In genomic region chr1:112704908-112705627, GRCh38 we compare ENCODE assay signal across 1 cellular context.
TF ChIP-seq lines count a peak whose summit lies in the region.

No MANE protein-coding gene starts in this region.

TF ChIP-seq in HepG2, 621 proteins besides CTCF, POLR2A, EP300 and RAD21 (continued from another document and continues in another):
- TF ChIP-seq BCLAF1 (IDR thresholded peaks at IDR 0.05) = no peak
- no peak for TF ChIP-seq ZNF33B (CRISPR knock-in tag; IDR thresholded peaks at IDR 0.05)
- no peak; the same call in 2 of the 3 replicates for TF ChIP-seq MXI1 (IDR thresholded peaks at IDR 0.05; ENCODE audit: borderline replicate concordance, low read depth, low read length)
- TF ChIP-seq NCOA2 (CRISPR knock-in tag; IDR thresholded peaks at IDR 0.05) = 0 out of 2 replicates have a peak, but pooled peaks have one; percentile 33
- 0 out of 2 replicates have a peak, but pooled peaks have one; percentile 58 for TF ChIP-seq NRL (CRISPR knock-in tag; IDR thresholded peaks at IDR 0.05; ENCODE audit: borderline replicate concordance)
- no peak; the same call in 1 of the 2 replicates for TF ChIP-seq SIN3A (IDR thresholded peaks at IDR 0.05; ENCODE audit: borderline replicate concordance, low read depth, low read length)
- no peak for TF ChIP-seq EEA1 (CRISPR knock-in tag; IDR thresholded peaks at IDR 0.05; ENCODE audit: borderline replicate concordance)
- 0 out of 2 replicates have a peak, but pooled peaks have one; percentile 3 for TF ChIP-seq ZSCAN31 (CRISPR knock-in tag; IDR thresholded peaks at IDR 0.05; ENCODE audit: low read depth)
- TF ChIP-seq WIZ (CRISPR knock-in tag; IDR thresholded peaks at IDR 0.05) = no peak
- TF ChIP-seq REL (CRISPR knock-in tag; conservative IDR thresholded peaks at IDR 0.05) = no peak
- TF ChIP-seq ZNF607 (CRISPR knock-in tag; IDR thresholded peaks at IDR 0.05; ENCODE audit: borderline replicate concordance) = 0 out of 2 replicates have a peak, but pooled peaks have one; percentile 25
- TF ChIP-seq BCL6 (CRISPR knock-in tag; IDR thresholded peaks at IDR 0.05) = no peak
- TF ChIP-seq RFXANK (CRISPR knock-in tag; IDR thresholded peaks at IDR 0.05) = no peak
- no peak for TF ChIP-seq ATRX (CRISPR knock-in tag; IDR thresholded peaks at IDR 0.05; ENCODE audit: borderline replicate concordance)
- TF ChIP-seq ARNT (IDR thresholded peaks at IDR 0.05) = no peak
- TF ChIP-seq ZNF496 (CRISPR knock-in tag; IDR thresholded peaks at IDR 0.05; ENCODE audit: insufficient replicate concordance) = no peak
- TF ChIP-seq FOXJ3 (CRISPR knock-in tag; IDR thresholded peaks at IDR 0.05; ENCODE audit: borderline replicate concordance) = no peak
- no peak for TF ChIP-seq CREBL2 (CRISPR knock-in tag; IDR thresholded peaks at IDR 0.05; ENCODE audit: borderline replicate concordance)
- TF ChIP-seq AGO2 (optimal IDR thresholded peaks at IDR 0.05; ENCODE audit: low read depth, low read length) = peak; percentile 31
- TF ChIP-seq ZNF121 (CRISPR knock-in tag; IDR thresholded peaks at IDR 0.05) = no peak
- peak; percentile 71 for TF ChIP-seq TGIF2 (CRISPR knock-in tag; IDR thresholded peaks at IDR 0.05)
- TF ChIP-seq RXRA (CRISPR knock-in tag; IDR thresholded peaks at IDR 0.05) = no peak
- TF ChIP-seq ZNF777 (CRISPR knock-in tag; IDR thresholded peaks at IDR 0.05) = no peak
- TF ChIP-seq GATAD2A (CRISPR knock-in tag; IDR thresholded peaks at IDR 0.05) = peak; percentile 9
- no peak for TF ChIP-seq ZNF639 (CRISPR knock-in tag; conservative IDR thresholded peaks at IDR 0.05)
- TF ChIP-seq SALL1 (CRISPR knock-in tag; IDR thresholded peaks at IDR 0.05) = peak; percentile 32; the same call in 1 of the 2 replicates
- no peak for TF ChIP-seq MED13 (CRISPR knock-in tag; IDR thresholded peaks at IDR 0.05)
- TF ChIP-seq ZMYM4 (CRISPR knock-in tag; IDR thresholded peaks at IDR 0.05) = peak; percentile 44; the same call in 1 of the 2 replicates
- peak; percentile 49; the same call in 1 of the 2 replicates for TF ChIP-seq NR0B2 (CRISPR knock-in tag; IDR thresholded peaks at IDR 0.05)
- no peak for TF ChIP-seq POGZ (CRISPR knock-in tag; IDR thresholded peaks at IDR 0.05)
- peak; percentile 29; the same call in 1 of the 2 replicates for TF ChIP-seq TFAP4 (IDR thresholded peaks at IDR 0.05; ENCODE audit: borderline replicate concordance, low read depth)
- no peak for TF ChIP-seq ZNF713 (CRISPR knock-in tag; IDR thresholded peaks at IDR 0.05)
- TF ChIP-seq NONO (IDR thresholded peaks at IDR 0.05) = no peak
- peak; percentile 73; the same call in 1 of the 2 replicates for TF ChIP-seq NONO (CRISPR knock-in tag; conservative IDR thresholded peaks at IDR 0.05)
- TF ChIP-seq BORCS8-MEF2B (CRISPR knock-in tag; IDR thresholded peaks at IDR 0.05) = no peak
- 0 out of 2 replicates have a peak, but pooled peaks have one; percentile 20 for TF ChIP-seq AFF4 (CRISPR knock-in tag; IDR thresholded peaks at IDR 0.05)
- TF ChIP-seq POGK (CRISPR knock-in tag; conservative IDR thresholded peaks at IDR 0.05) = no peak
- TF ChIP-seq ZNF260 (CRISPR knock-in tag; IDR thresholded peaks at IDR 0.05; ENCODE audit: borderline replicate concordance, low read depth) = no peak
- no peak for TF ChIP-seq TBL1XR1 (IDR thresholded peaks at IDR 0.05; ENCODE audit: borderline replicate concordance, low read length, partially characterized antibody)
- TF ChIP-seq DPF2 (CRISPR knock-in tag; IDR thresholded peaks at IDR 0.05; ENCODE audit: borderline replicate concordance, low read depth) = no peak; the same call in 1 of the 2 replicates
- TF ChIP-seq GTF2F1 (IDR thresholded peaks at IDR 0.05; ENCODE audit: low read length) = no peak
- no peak for TF ChIP-seq AGO1 (IDR thresholded peaks at IDR 0.05; ENCODE audit: low read depth, low read length, poor library complexity, severe bottlenecking)
- TF ChIP-seq HOXA3 (CRISPR knock-in tag; IDR thresholded peaks at IDR 0.05) = peak; percentile 8; the same call in 1 of the 2 replicates
- peak; percentile 77 for TF ChIP-seq MAX (IDR thresholded peaks at IDR 0.05)
- TF ChIP-seq TRAFD1 (CRISPR knock-in tag; IDR thresholded peaks at IDR 0.05; ENCODE audit: borderline replicate concordance) = no peak
- no peak for TF ChIP-seq DBP (CRISPR knock-in tag; IDR thresholded peaks at IDR 0.05; ENCODE audit: not compliant biosample characterization)
- no peak for TF ChIP-seq DMTF1 (CRISPR knock-in tag; IDR thresholded peaks at IDR 0.05)
